9 cellular contexts compared by ENCODE assay signal in the genomic region with DNA sequence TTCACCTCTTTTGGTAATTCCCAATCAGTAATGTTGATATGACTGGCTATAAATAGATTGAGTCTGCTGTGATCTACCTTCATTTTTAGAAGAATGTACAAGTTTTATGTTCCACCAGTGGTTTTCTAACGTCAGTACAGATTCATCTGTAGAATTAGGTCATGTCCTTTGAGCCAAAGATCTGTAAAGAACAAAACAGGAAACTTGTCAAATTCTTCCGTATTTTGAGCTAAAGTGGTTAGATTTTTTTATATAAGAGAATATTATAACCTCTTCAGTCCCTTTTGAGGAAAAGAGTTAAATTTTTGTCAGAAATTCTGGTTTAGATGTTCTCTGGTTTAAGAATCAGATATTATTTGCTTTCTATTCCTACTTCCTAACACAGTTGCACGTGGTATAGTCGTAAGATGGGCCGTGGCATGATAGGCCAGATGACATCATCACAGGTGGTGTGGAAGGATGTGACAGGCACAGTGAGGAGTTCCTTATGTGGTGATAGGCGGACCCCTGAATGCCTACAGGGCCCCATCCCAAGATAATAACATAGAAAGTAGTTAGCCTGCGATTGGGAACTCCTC.
DNase-seq lines count a peak whose midpoint lies in the region; ATAC-seq and TF ChIP-seq lines count a peak whose summit lies in the region.
"Had no signal": no experiment of that assay in that cellular context is flagged by ENCODE, and none has a peak within 500 bp of the region (broad histone marks: within the 10 kb centered on the region; RNA-seq: fewer than 3 reads in every experiment).

No MANE protein-coding gene starts in this region.

- H3K4me2 ChIP-seq in PC-9: no peak overlapping the region

- H3K27me3 Mint-ChIP-seq in T-cell: no peaks in the 10 kb centered on the region

- H3K36me3 ChIP-seq in PC-9 (ENCODE audit: low read depth) (peaks cover 7% of the 10 kb centered on the region; the same call in 1 of the 2 replicates), gastroesophageal sphincter (peaks cover 0 to 62% of the 10 kb centered on the region in 2 donors)

- no peaks in the 10 kb centered on the region for H3K9me3 ChIP-seq in PC-9 (ENCODE audit: insufficient read depth, low read depth)
- H3K9me3 ChIP-seq in gastroesophageal sphincter: no peaks in the 10 kb centered on the region

- ATAC-seq in T-cell (replicated peaks in 1 of 4): peak; percentile 83 to 87 (median 85)
- no peak for ATAC-seq in GM21619 (IDR thresholded peaks at IDR 0.05; ENCODE audit: unreplicated experiment)
- ATAC-seq in gastroesophageal sphincter: no peak

- H3K27ac ChIP-seq in PC-9 (no peak overlapping the region), gastroesophageal sphincter (no peak overlapping the region)

- H3K27me3 ChIP-seq in PC-9 (ENCODE audit: insufficient read depth, low read depth) (no peaks in the 10 kb centered on the region), gastroesophageal sphincter (no peaks in the 10 kb centered on the region)

- H3K4me3 Mint-ChIP-seq in T-cell: peak overlapping the region in 2 of 3 donors; percentile 47 to 48

- peaks cover 56 to 72% (median 63%) of the 10 kb centered on the region in 3 donors for H3K4me1 Mint-ChIP-seq in T-cell

- no peaks in the 10 kb centered on the region; the same call in 1 of the 2 replicates for H3F3A ChIP-seq in PC-9 (ENCODE audit: insufficient read depth, low read depth)

- H3K36me3 Mint-ChIP-seq in T-cell: peaks cover 74% of the 10 kb centered on the region

- TF ChIP-seq CTCF in PC-9 (conservative IDR thresholded peaks at IDR 0.05): no peak
- no peak for TF ChIP-seq CTCF in gastroesophageal sphincter (IDR thresholded peaks at IDR 0.05)

- H4K20me1 ChIP-seq in PC-9 (ENCODE audit: insufficient read depth): no peaks in the 10 kb centered on the region

- POLR2A ChIA-PET in T-cell (lab: Charles Lee): interaction anchor here (0.6 to 1.8 kb wide), 8 partner anchors 11 to 1212 kb away, joined by 3 to 8 read pairs (median 4); no protein-coding TSS in a partner anchor
- POLR2A ChIA-PET in PC-9 (lab: Charles Lee; ENCODE audit: unreplicated experiment): no interaction called here

- no peak overlapping the region for H2AFZ ChIP-seq in PC-9

- CTCF ChIA-PET in T-cell (lab: Charles Lee): interaction anchor here (0.6 to 4.6 kb wide), 11 partner anchors 11 to 146 kb away, joined by 3 to 24 read pairs (median 5); no protein-coding TSS in a partner anchor
- CTCF ChIA-PET in PC-9 (lab: Charles Lee): no interaction called here

- no peaks in the 10 kb centered on the region for H3K9me2 ChIP-seq in PC-9 (ENCODE audit: insufficient read depth)

- WGBS in gastroesophageal sphincter (ENCODE audit: low coverage in 1 of 2), 2 donors: 75 to 77% methylated on average over 5 to 7 of the region's 7 CpGs

- H3K27ac Mint-ChIP-seq in T-cell: peak overlapping the region; percentile 91

- no peaks in the 10 kb centered on the region for H3K4me1 ChIP-seq in PC-9 (replicated peaks; ENCODE audit: insufficient read depth)
- peaks cover 0 to 8% (median 0%) of the 10 kb centered on the region in 3 donors for H3K4me1 ChIP-seq in gastroesophageal sphincter

- H3K4me3 ChIP-seq in PC-9 (no peak overlapping the region), gastroesophageal sphincter (no peak overlapping the region)

- intact Hi-C loops in PC-9 (cut with micrococcal nuclease; ENCODE audit: unreplicated experiment): no loop called here

- no peaks in the 10 kb centered on the region for H3K9me3 Mint-ChIP-seq in T-cell

- TF ChIP-seq EP300 in gastroesophageal sphincter (IDR thresholded peaks at IDR 0.05): no peak

- no peak for TF ChIP-seq POLR2A in gastroesophageal sphincter (IDR thresholded peaks at IDR 0.05)

- H3K79me2 ChIP-seq in PC-9 (ENCODE audit: low read depth): no peaks in the 10 kb centered on the region

- no TSS peak for BruUV-seq in PC-9 (replicated peaks; lab: Mats Ljungman, UMichigan)

- peak in 32 of 34 experiments; percentile 21 to 89 (median 70) for DNase-seq in T-cell
- peak; percentile 61 for DNase-seq in activated T-cell treated with anti-CD3 and anti-CD28 coated beads, Interleukin-2, amount 50 U/mL, for 1 hour
- peak; percentile 35 for DNase-seq in effector CD8-positive, alpha-beta T cell (lab: John Stamatoyannopoulos, UW)
- DNase-seq in stimulated activated CD4-positive, alpha-beta T cell treated with anti-CD3 and anti-CD28 coated beads, TNF-alpha, amount 100 ng/mL, for 48 hours (ENCODE audit: low read depth in 3 of 3): peak in 2 of 3 donors; percentile 51 to 58
- DNase-seq in OCI-M1 (lab: John Stamatoyannopoulos, UW): no peak
- DNase-seq in PC-9: no peak
- DNase-seq: NCI-H2107 had no signal

Comparison
In these comparisons a context has a peak if more than half of its experiments do, and no peak if none do; other contexts are left out.
1. ATAC-seq: peak in T-cell (4 of 4); none in GM21619 (single experiment) and gastroesophageal sphincter (single experiment).
2. DNase-seq: peak in T-cell (32 of 34), activated T-cell treated with anti-CD3 and anti-CD28 coated beads, Interleukin-2, amount 50 U/mL, for 1 hour (single experiment), effector CD8-positive, alpha-beta T cell (single experiment) and stimulated activated CD4-positive, alpha-beta T cell treated with anti-CD3 and anti-CD28 coated beads, TNF-alpha, amount 100 ng/mL, for 48 hours (2 of 3); none in OCI-M1 (single experiment) and PC-9 (0 of 2).